28 cellular contexts compared by ENCODE assay signal in the genomic region with DNA sequence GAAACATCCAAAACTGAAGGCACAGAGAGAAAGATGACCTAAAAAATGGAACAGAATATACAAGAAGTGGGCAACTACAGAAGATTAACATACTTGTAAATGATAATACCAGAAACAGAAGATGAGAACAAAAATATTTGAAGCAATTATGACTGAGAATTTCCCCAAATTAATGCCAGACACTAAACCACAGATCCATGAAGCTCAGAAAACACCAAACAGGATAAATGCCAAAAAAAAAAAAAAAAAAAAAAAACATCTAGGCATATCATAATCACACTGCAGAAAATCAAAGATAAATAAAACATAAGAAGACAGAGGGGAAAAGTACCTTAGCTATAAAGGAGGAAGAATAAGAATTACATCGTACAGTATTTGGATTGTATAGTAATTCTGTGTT.
"Had no signal": no experiment of that assay in that cellular context is flagged by ENCODE, and none has a peak within 500 bp of the region (broad histone marks: within the 10 kb centered on the region; RNA-seq: fewer than 3 reads in every experiment).

No MANE protein-coding gene starts in this region.

- H3K4me3 Mint-ChIP-seq: stimulated activated effector memory CD8-positive, alpha-beta T cell treated with anti-CD3 and anti-CD28 coated beads, Interleukin-12 subunit alpha, Interleukin-12 subunit beta, amount 100 ng/mL, for 72 hours; stimulated activated memory B cell treated with anti-CD40 and anti-IgM and Interleukin-4, amounts not matched to agents 10 μg/mL and 1 μg/mL and 100 μg/mL, for 72 hours; stimulated activated naive B cell treated with anti-CD40 and anti-IgM and Interleukin-4, amounts not matched to agents 10 μg/mL and 1 μg/mL and 100 μg/mL, for 72 hours; stimulated activated naive CD8-positive, alpha-beta T cell treated with anti-CD3 and anti-CD28 coated beads, Interleukin-15, amount 100 ng/mL, for 72 hours; stimulated activated naive CD8-positive, alpha-beta T cell treated with anti-CD3 and anti-CD28 coated beads, Interleukin-15, Interleukin-2, amounts not matched to agents 100 ng/mL and 50 ng/mL, for 24 hours; type B pancreatic cell had no signal

- ATAC-seq: stimulated activated effector memory CD8-positive, alpha-beta T cell treated with anti-CD3 and anti-CD28 coated beads, Interleukin-12 subunit alpha, Interleukin-12 subunit beta, amount 100 ng/mL, for 72 hours; stimulated activated memory B cell treated with anti-CD40 and anti-IgM and Interleukin-4, amounts not matched to agents 10 μg/mL and 1 μg/mL and 100 μg/mL, for 72 hours; stimulated activated naive B cell treated with anti-CD40 and anti-IgM and Interleukin-4, amounts not matched to agents 10 μg/mL and 1 μg/mL and 100 μg/mL, for 72 hours; stimulated activated naive CD8-positive, alpha-beta T cell treated with anti-CD3 and anti-CD28 coated beads, Interleukin-15, amount 100 ng/mL, for 72 hours; stimulated activated naive CD8-positive, alpha-beta T cell treated with anti-CD3 and anti-CD28 coated beads, Interleukin-15, Interleukin-2, amounts not matched to agents 100 U/mL and 50 U/mL, for 24 hours; upper lobe of right lung had no signal

- H3K27ac Mint-ChIP-seq: stimulated activated effector memory CD8-positive, alpha-beta T cell treated with anti-CD3 and anti-CD28 coated beads, Interleukin-12 subunit alpha, Interleukin-12 subunit beta, amount 100 ng/mL, for 72 hours; stimulated activated memory B cell treated with anti-CD40 and anti-IgM and Interleukin-4, amounts not matched to agents 10 μg/mL and 1 μg/mL and 100 μg/mL, for 72 hours; stimulated activated naive B cell treated with anti-CD40 and anti-IgM and Interleukin-4, amounts not matched to agents 10 μg/mL and 1 μg/mL and 100 μg/mL, for 72 hours; stimulated activated naive CD8-positive, alpha-beta T cell treated with anti-CD3 and anti-CD28 coated beads, Interleukin-15, amount 100 ng/mL, for 72 hours; stimulated activated naive CD8-positive, alpha-beta T cell treated with anti-CD3 and anti-CD28 coated beads, Interleukin-15, Interleukin-2, amounts not matched to agents 100 ng/mL and 50 ng/mL, for 24 hours; type B pancreatic cell had no signal

- H3K9me3 ChIP-seq: testis, thyroid gland, upper lobe of right lung had no signal

- H3K27me3 Mint-ChIP-seq: stimulated activated memory B cell treated with anti-CD40 and anti-IgM and Interleukin-4, amounts not matched to agents 10 μg/mL and 1 μg/mL and 100 μg/mL, for 72 hours; stimulated activated naive B cell treated with anti-CD40 and anti-IgM and Interleukin-4, amounts not matched to agents 10 μg/mL and 1 μg/mL and 100 μg/mL, for 72 hours; stimulated activated naive CD8-positive, alpha-beta T cell treated with anti-CD3 and anti-CD28 coated beads, Interleukin-15, amount 100 ng/mL, for 72 hours; stimulated activated naive CD8-positive, alpha-beta T cell treated with anti-CD3 and anti-CD28 coated beads, Interleukin-15, Interleukin-2, amounts not matched to agents 100 ng/mL and 50 ng/mL, for 24 hours; type B pancreatic cell had no signal

- H3K36me3 Mint-ChIP-seq: stimulated activated effector memory CD8-positive, alpha-beta T cell treated with anti-CD3 and anti-CD28 coated beads, Interleukin-12 subunit alpha, Interleukin-12 subunit beta, amount 100 ng/mL, for 72 hours had no signal

- H3K36me3 ChIP-seq: stomach, suprapubic skin, thoracic aorta, thyroid gland, tibial artery, tibial nerve, transverse colon, upper lobe of left lung, upper lobe of right lung, uterus, vagina had no signal

- H3K4me3 ChIP-seq: stomach, suprapubic skin, testis, thoracic aorta, thyroid gland, tibial artery, tibial nerve, transverse colon, upper lobe of left lung, upper lobe of right lung, uterus, vagina had no signal

- DNase-seq: stimulated activated CD4-positive, alpha-beta T cell treated with anti-CD3 and anti-CD28 coated beads, Interleukin-2, amount 100 ng/mL, for 48 hours; stimulated activated CD4-positive, alpha-beta T cell treated with anti-CD3 and anti-CD28 coated beads, Interleukin-4, amount 100 ng/mL, for 1 hour; stimulated activated CD4-positive, alpha-beta T cell treated with anti-CD3 and anti-CD28 coated beads, Interleukin-4, amount 100 ng/mL, for 24 hours; stimulated activated CD4-positive, alpha-beta T cell treated with anti-CD3 and anti-CD28 coated beads, Interleukin-4, amount 100 ng/mL, for 4 hours; stimulated activated CD8-positive, alpha-beta memory T cell treated with anti-CD3 and anti-CD28 coated beads, Interleukin-4, amount 100 ng/mL, for 48 hours; stimulated activated naive B cell treated with anti-CD40 and anti-IgM and Interleukin-4, amounts not matched to agents 10 μg/mL and 1 μg/mL and 100 μg/mL, for 72 hours; stimulated activated naive CD4-positive, alpha-beta T cell; stimulated activated naive CD4-positive, alpha-beta T cell treated with Interleukin-2 at 50 U/mL for 16 hours; stimulated activated naive CD8-positive, alpha-beta T cell treated with anti-CD3 and anti-CD28 coated beads, Interleukin-15, amount 100 ng/mL, for 72 hours; stimulated activated naive CD8-positive, alpha-beta T cell treated with anti-CD3 and anti-CD28 coated beads, Interleukin-15, Interleukin-2, amounts not matched to agents 100 U/mL and 50 U/mL, for 24 hours; stomach; substantia nigra; testis; thyroid gland; tibial artery; transverse colon; trophoblast cell; upper lobe of left lung; upper lobe of right lung; uterus had no signal

- H3K4me1 ChIP-seq: suprapubic skin, thyroid gland, upper lobe of right lung, uterus, vagina had no signal

- H3K27ac ChIP-seq: stomach, suprapubic skin, testis, thyroid gland, tibial nerve, transverse colon, upper lobe of left lung, upper lobe of right lung, uterus, vagina had no signal
